Comparison of ENCODE assay signal across 9 cellular contexts in the genomic region with DNA sequence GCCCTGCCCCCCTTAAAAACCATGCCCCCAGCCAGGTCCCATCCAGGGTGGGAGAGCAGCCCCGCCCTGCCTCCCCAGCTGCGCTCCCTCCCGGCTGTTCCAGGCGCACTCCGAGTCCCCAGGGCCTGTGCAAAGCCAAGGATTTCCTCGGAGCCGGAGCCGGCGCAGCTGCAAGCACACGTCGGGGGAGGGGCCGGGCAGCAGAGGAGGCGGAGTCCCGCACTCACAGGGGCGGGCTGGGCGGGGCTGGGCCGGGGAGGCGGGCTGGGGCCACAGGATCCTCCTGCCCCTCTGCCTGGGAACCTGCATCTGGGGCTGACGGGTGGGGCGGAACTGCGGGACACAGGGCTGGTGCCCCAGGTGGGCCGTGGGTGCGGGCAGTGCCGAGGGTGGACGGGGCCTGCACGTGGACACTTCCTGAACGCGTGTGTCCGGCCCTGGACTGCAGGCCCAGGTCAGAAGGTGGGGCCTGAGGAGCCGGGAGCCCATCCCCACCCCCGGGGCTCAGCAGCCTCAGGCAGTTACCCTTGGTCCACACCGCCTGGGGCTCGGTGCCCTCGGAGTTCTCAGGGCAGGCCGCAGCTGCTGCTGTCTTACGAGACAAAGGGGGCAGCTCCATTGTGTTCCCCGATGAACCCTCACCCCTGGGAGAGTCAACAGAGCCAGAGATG. TPM values are rescaled to one million over a fixed set of nuclear protein-coding genes. Genes with fewer than 3 reads are reported as not detected.
A peak's percentile ranks its signal among the peaks of the same experiment; 100 is the strongest.
DNase-seq lines count a peak whose midpoint lies in the region; ATAC-seq, FAIRE-seq and TF ChIP-seq lines count a peak whose summit lies in the region.
"Had no signal": no experiment of that assay in that cellular context is flagged by ENCODE, and none has a peak within 500 bp of the region (broad histone marks: within the 10 kb centered on the region; RNA-seq: fewer than 3 reads in every experiment).

No MANE protein-coding gene starts in this region.

- TF ChIP-seq POLR2A in H54 (IDR thresholded peaks at IDR 0.05; ENCODE audit: low read depth, low read length), result no peak

- H3K9me3 Mint-ChIP-seq in Calu3 (ENCODE audit: low read depth, unreplicated experiment), result no peaks in the 10 kb centered on the region
- H3K9me3 Mint-ChIP-seq: natural killer cell had no signal

- intact Hi-C loops in Calu3 (cut with micrococcal nuclease; ENCODE audit: unreplicated experiment), result no loop called here

- CTCF ChIA-PET in Calu3 (lab: Charles Lee), result interaction anchor here (0.6 to 1.2 kb wide), 4 partner anchors 11 to 225 kb away, joined by 3 to 9 read pairs (median 6); no protein-coding TSS in a partner anchor

- H3K36me3 Mint-ChIP-seq in Calu3 (ENCODE audit: insufficient read depth, unreplicated experiment), result no peaks in the 10 kb centered on the region
- H3K36me3 Mint-ChIP-seq: natural killer cell had no signal

- FAIRE-seq in H54 (lab: Jason Lieb, UNC), result no peak

- peak; percentile 44 for DNase-seq in Calu3
- peak; percentile 68 for DNase-seq in LHCN-M2 (ENCODE audit: low read depth)
- peak; percentile 61 for DNase-seq in cerebellar cortex (ENCODE audit: low spot score)
- peak; percentile 50 for DNase-seq in mucosa of gallbladder (ENCODE audit: low spot score)
- no peak for DNase-seq in H54 (ENCODE audit: insufficient read length, low spot score)
- no peak for DNase-seq in activated CD4-positive, CD25-positive, alpha-beta regulatory T cell (lab: John Stamatoyannopoulos, UW)
- DNase-seq: natural killer cell had no signal

- no peaks in the 10 kb centered on the region for H3K4me1 Mint-ChIP-seq in Calu3 (ENCODE audit: low read depth, unreplicated experiment)
- H3K4me1 Mint-ChIP-seq: natural killer cell had no signal

- no peak for TF ChIP-seq CTCF in Calu3 (IDR thresholded peaks at IDR 0.05; ENCODE audit: unreplicated experiment)

- H3K4me3 Mint-ChIP-seq in Calu3 (ENCODE audit: low read depth, unreplicated experiment), result no peak overlapping the region
- H3K4me3 Mint-ChIP-seq: natural killer cell had no signal

- H3K27me3 Mint-ChIP-seq in Calu3 (ENCODE audit: unreplicated experiment), result peaks cover 61% of the 10 kb centered on the region

- ATAC-seq in GM21576 (IDR thresholded peaks at IDR 0.05; ENCODE audit: unreplicated experiment) (no peak), HG03432 (IDR thresholded peaks at IDR 0.05; ENCODE audit: unreplicated experiment) (no peak)

- BruUV-seq in Calu3 (replicated peaks; lab: Mats Ljungman, UMichigan), result no TSS peak

- no peak overlapping the region for H3K27ac Mint-ChIP-seq in Calu3 (ENCODE audit: unreplicated experiment)
- H3K27ac Mint-ChIP-seq: natural killer cell had no signal

RNA-seq across cellular contexts. Expression of a gene that starts 24.0 kb away (rescaled TPM):
- total RNA-seq in Calu3 (2022) (not detected in 2 replicates), LHCN-M2 (2014; rRNA removed) (0.64 and 0.98 TPM in 2 replicates), mucosa of gallbladder (5.8 TPM)
- 0.12 TPM for polyA plus RNA-seq in LHCN-M2 (2012)
- total RNA-seq: natural killer cell had no signal

RNA-seq across cellular contexts. Expression of a gene that starts 47.5 kb away (rescaled TPM):
- not detected in 2 replicates for total RNA-seq in Calu3 (2022)
- total RNA-seq in LHCN-M2 (2014; rRNA removed), result not detected in 2 replicates
- polyA plus RNA-seq in LHCN-M2 (2012), result not detected
- not detected for total RNA-seq in mucosa of gallbladder
- total RNA-seq: natural killer cell had no signal

Comparison
In these comparisons a context has a peak if more than half of its experiments do, and no peak if none do; other contexts are left out.
1. DNase-seq: peak in Calu3 (single experiment), LHCN-M2 (single experiment), cerebellar cortex (single experiment) and mucosa of gallbladder (single experiment); none in H54 (single experiment) and activated CD4-positive, CD25-positive, alpha-beta regulatory T cell (0 of 4).